ENCODE assay signal across 1 cellular context in the genomic region with DNA sequence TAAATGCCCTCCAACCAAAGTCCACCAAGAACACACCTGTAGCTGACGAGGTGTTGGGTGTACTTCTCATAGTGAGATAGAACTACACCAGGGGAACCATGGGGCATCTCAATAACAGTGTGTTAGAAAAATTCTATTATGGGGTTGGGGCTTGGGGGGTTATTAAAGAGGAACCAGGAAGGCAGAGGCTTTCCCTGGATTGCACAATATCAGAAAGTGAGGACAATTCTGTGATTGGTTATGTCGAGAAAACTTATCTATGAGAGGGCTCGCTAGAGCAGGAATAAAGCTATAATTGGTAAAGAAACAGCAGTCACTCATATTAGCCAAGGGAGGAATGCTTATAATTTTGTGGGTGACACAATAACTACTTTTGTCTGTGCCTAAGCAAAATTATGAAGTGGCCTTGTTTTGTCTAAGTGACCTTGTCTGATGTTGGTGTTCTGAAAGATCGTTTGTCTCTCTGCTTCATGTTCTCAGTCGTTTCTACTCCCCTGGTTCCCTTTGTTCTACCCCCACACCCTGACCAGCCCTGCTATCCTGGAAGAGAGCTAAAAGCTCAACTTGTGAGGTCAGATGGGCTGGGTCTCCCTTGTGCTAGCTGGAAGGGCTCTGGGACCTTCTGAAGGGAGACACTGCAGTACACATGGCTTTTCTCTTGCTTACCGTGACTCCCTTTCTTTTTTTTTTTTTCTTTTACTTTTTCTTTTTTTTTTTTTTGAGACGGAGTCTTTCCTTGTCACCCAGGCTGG.
A peak's percentile ranks its signal among the peaks of the same experiment; 100 is the strongest.
TF ChIP-seq lines count a peak whose summit lies in the region.

No MANE protein-coding gene starts in this region.

TF ChIP-seq in HepG2, 621 proteins besides CTCF, POLR2A, EP300 and RAD21 (continued from another document):
- TF ChIP-seq ZNF646 (CRISPR knock-in tag; IDR thresholded peaks at IDR 0.05): 0 out of 2 replicates have a peak, but pooled peaks have one; percentile 28
- no peak for TF ChIP-seq ETV6 (CRISPR knock-in tag; conservative IDR thresholded peaks at IDR 0.05)
- no peak for TF ChIP-seq ADNP (CRISPR knock-in tag; IDR thresholded peaks at IDR 0.05)
TF ChIP-seq in HepG2: peak in this region for 7.
